ENCODE assay signal across 1 cellular context in genomic region chr4:161767116-161767515, GRCh38.
TF ChIP-seq lines count a peak whose summit lies in the region.

No MANE protein-coding gene starts in this region.

TF ChIP-seq in IMR-90, 13 proteins besides CTCF, POLR2A, EP300 and RAD21:
- TF ChIP-seq ELK1 (IDR thresholded peaks at IDR 0.05; ENCODE audit: borderline replicate concordance, low read depth, low read length): no peak
- TF ChIP-seq RCOR1 (IDR thresholded peaks at IDR 0.05; ENCODE audit: insufficient replicate concordance, low read length): no peak
- no peak for TF ChIP-seq SMC3 (IDR thresholded peaks at IDR 0.05; ENCODE audit: low read depth, low read length)
- no peak for TF ChIP-seq CHD1 (IDR thresholded peaks at IDR 0.05; ENCODE audit: low read depth, low read length)
- TF ChIP-seq MAZ (IDR thresholded peaks at IDR 0.05; ENCODE audit: borderline replicate concordance, low read depth, low read length): no peak
- no peak for TF ChIP-seq MAFK (IDR thresholded peaks at IDR 0.05; ENCODE audit: low read depth, low read length)
- TF ChIP-seq BHLHE40 (IDR thresholded peaks at IDR 0.05; ENCODE audit: low read depth, low read length): no peak
- no peak for TF ChIP-seq FOS (IDR thresholded peaks at IDR 0.05; ENCODE audit: low read depth, low read length)
